18 cellular contexts compared by ENCODE assay signal in genomic region chr13:114155923-114156883, GRCh38. TPM values are rescaled to one million over a fixed set of nuclear protein-coding genes. Genes with fewer than 3 reads are reported as not detected.
DNase-seq lines count a peak whose midpoint lies in the region; ATAC-seq and TF ChIP-seq lines count a peak whose summit lies in the region.
"Had no signal": no experiment of that assay in that cellular context is flagged by ENCODE, and none has a peak within 500 bp of the region (broad histone marks: within the 10 kb centered on the region; RNA-seq: fewer than 3 reads in every experiment).

No MANE protein-coding gene starts in this region.

- peaks cover 16% of the 10 kb centered on the region for H3K4me1 ChIP-seq in PC-9 (replicated peaks; ENCODE audit: insufficient read depth)
- H3K4me1 ChIP-seq: prostate gland had no signal

- no peaks in the 10 kb centered on the region for H3K36me3 ChIP-seq in PC-9 (ENCODE audit: low read depth)
- H3K36me3 ChIP-seq: prostate gland had no signal

- intact Hi-C loops in PC-9 (cut with micrococcal nuclease; ENCODE audit: unreplicated experiment): no loop called here
- intact Hi-C loops in dendritic cell treated with granulocyte-macrophage colony-stimulating factor and Interleukin-4, amounts not matched to agents 40 ng/mL and 50 ng/mL, for 4 days (cut with micrococcal nuclease): no loop called here

- no peaks in the 10 kb centered on the region for H3K36me3 Mint-ChIP-seq in dendritic cell treated with granulocyte-macrophage colony-stimulating factor and Interleukin-4, amounts not matched to agents 40 ng/mL and 50 ng/mL, for 4 days (ENCODE audit: low read depth)
- no peaks in the 10 kb centered on the region for H3K36me3 Mint-ChIP-seq in stimulated activated naive B cell treated with anti-CD40 and anti-IgM and Interleukin-4, amounts not matched to agents 10 μg/mL and 1 μg/mL and 100 μg/mL, for 72 hours

- peak overlapping the region; percentile 72 for H3K27ac Mint-ChIP-seq in dendritic cell treated with granulocyte-macrophage colony-stimulating factor and Interleukin-4, amounts not matched to agents 40 ng/mL and 50 ng/mL, for 4 days
- H3K27ac Mint-ChIP-seq in stimulated activated naive B cell treated with anti-CD40 and anti-IgM and Interleukin-4, amounts not matched to agents 10 μg/mL and 1 μg/mL and 100 μg/mL, for 72 hours: peak overlapping the region; percentile 56

- no peaks in the 10 kb centered on the region for H3K9me2 ChIP-seq in PC-9 (ENCODE audit: insufficient read depth)

- peaks cover 5% of the 10 kb centered on the region; the same call in 1 of the 2 replicates for H3K27me3 ChIP-seq in PC-9 (ENCODE audit: insufficient read depth, low read depth)

- DNase-seq in activated CD8-positive, alpha-beta memory T cell treated with anti-CD3 and anti-CD28 coated beads, Interleukin-2, amount 50 U/mL, for 4 hours: peak; percentile 18
- no peak for DNase-seq in activated CD8-positive, alpha-beta memory T cell treated with anti-CD3 and anti-CD28 coated beads, Interleukin-2, amount 50 U/mL, for 48 hours
- no peak for DNase-seq in PC-9
- DNase-seq in stimulated activated naive B cell treated with anti-CD40 and anti-IgM and Interleukin-4, amounts not matched to agents 10 μg/mL and 1 μg/mL and 100 μg/mL, for 72 hours: no peak
- no peak for DNase-seq in ureter (ENCODE audit: low spot score)
- no peak for DNase-seq in omental fat pad (ENCODE audit: low spot score)
- no peak for DNase-seq in HuH-7 (ENCODE audit: low spot score)
- DNase-seq: activated CD4-positive, alpha-beta T cell treated with anti-CD3 and anti-CD28 coated beads, Interleukin-2, amount 50 U/mL, for 4 hours; amygdala; GM23248; mammary epithelial cell; NCI-H1105; NCI-H226; PC-3; stimulated activated CD4-positive, alpha-beta T cell treated with anti-CD3 and anti-CD28 coated beads, Interleukin-15, amount 100 ng/mL, for 24 hours had no signal

- H3K79me2 ChIP-seq in PC-9 (ENCODE audit: low read depth): no peaks in the 10 kb centered on the region

- H3K27me3 Mint-ChIP-seq in dendritic cell treated with granulocyte-macrophage colony-stimulating factor and Interleukin-4, amounts not matched to agents 40 ng/mL and 50 ng/mL, for 4 days: peaks cover 23% of the 10 kb centered on the region
- peaks cover 0 to 5% of the 10 kb centered on the region in 2 donors for H3K27me3 Mint-ChIP-seq in stimulated activated naive B cell treated with anti-CD40 and anti-IgM and Interleukin-4, amounts not matched to agents 10 μg/mL and 1 μg/mL and 100 μg/mL, for 72 hours

- 0 out of 2 replicates have a peak overlapping the region, but pooled peaks have one; percentile 11 for H3K4me2 ChIP-seq in PC-9

- CTCF ChIA-PET in PC-9 (lab: Charles Lee): no interaction called here

- no peak for ATAC-seq in stimulated activated naive B cell treated with anti-CD40 and anti-IgM and Interleukin-4, amounts not matched to agents 10 μg/mL and 1 μg/mL and 100 μg/mL, for 72 hours (replicated peaks)
- ATAC-seq in omental fat pad (ENCODE audit: low FRiP score): no peak
- ATAC-seq: PC-3 had no signal

- peaks cover 21% of the 10 kb centered on the region for H3F3A ChIP-seq in PC-9 (ENCODE audit: insufficient read depth, low read depth)

- no peak overlapping the region for H2AFZ ChIP-seq in PC-9
- H2AFZ ChIP-seq: GM23248 had no signal

- H3K9me3 ChIP-seq in PC-9 (ENCODE audit: insufficient read depth, low read depth): no peaks in the 10 kb centered on the region
- H3K9me3 ChIP-seq: prostate gland had no signal

- H3K27ac ChIP-seq in PC-9: no peak overlapping the region
- H3K27ac ChIP-seq: GM23248, prostate gland had no signal

- H3K9me3 Mint-ChIP-seq in dendritic cell treated with granulocyte-macrophage colony-stimulating factor and Interleukin-4, amounts not matched to agents 40 ng/mL and 50 ng/mL, for 4 days: peaks cover 9% of the 10 kb centered on the region
- H3K9me3 Mint-ChIP-seq in stimulated activated naive B cell treated with anti-CD40 and anti-IgM and Interleukin-4, amounts not matched to agents 10 μg/mL and 1 μg/mL and 100 μg/mL, for 72 hours: peaks cover 5 to 6% of the 10 kb centered on the region in 2 donors

- no peaks in the 10 kb centered on the region for H4K20me1 ChIP-seq in PC-9 (ENCODE audit: insufficient read depth)

- no peak for TF ChIP-seq CTCF in PC-9 (conservative IDR thresholded peaks at IDR 0.05)
- no peak for TF ChIP-seq CTCF in omental fat pad (IDR thresholded peaks at IDR 0.05)

- H3K4me3 ChIP-seq in PC-9: no peak overlapping the region
- H3K4me3 ChIP-seq: GM23248, prostate gland had no signal

- H3K4me3 Mint-ChIP-seq in dendritic cell treated with granulocyte-macrophage colony-stimulating factor and Interleukin-4, amounts not matched to agents 40 ng/mL and 50 ng/mL, for 4 days: no peak overlapping the region
- H3K4me3 Mint-ChIP-seq in stimulated activated naive B cell treated with anti-CD40 and anti-IgM and Interleukin-4, amounts not matched to agents 10 μg/mL and 1 μg/mL and 100 μg/mL, for 72 hours: peak overlapping the region in 1 of 2 donors; percentile 22

- peaks cover 48% of the 10 kb centered on the region for H3K4me1 Mint-ChIP-seq in dendritic cell treated with granulocyte-macrophage colony-stimulating factor and Interleukin-4, amounts not matched to agents 40 ng/mL and 50 ng/mL, for 4 days (ENCODE audit: low read depth)
- H3K4me1 Mint-ChIP-seq in stimulated activated naive B cell treated with anti-CD40 and anti-IgM and Interleukin-4, amounts not matched to agents 10 μg/mL and 1 μg/mL and 100 μg/mL, for 72 hours: peaks cover 33 to 34% of the 10 kb centered on the region in 2 donors

- POLR2A ChIA-PET in PC-9 (lab: Charles Lee; ENCODE audit: unreplicated experiment): no interaction called here

- no TSS peak for BruUV-seq in PC-9 (replicated peaks; lab: Mats Ljungman, UMichigan)

RNA-seq across cellular contexts. Expression of gene CFAP97D2, which starts 22.9 kb away (rescaled TPM):
- total RNA-seq in PC-9 (2021): not detected in 2 replicates
- total RNA-seq in ureter: not detected
- total RNA-seq in omental fat pad: not detected
- total RNA-seq: dermis microvascular lymphatic vessel endothelial cell, GM23248, mammary epithelial cell, PC-3 had no signal

RNA-seq across cellular contexts. Expression of gene RASA3, which starts 23.8 kb away (rescaled TPM):
- total RNA-seq in PC-9 (2021) (9.7 and 10.0 TPM in 2 replicates), ureter (22.4 TPM), omental fat pad (10 to 100 TPM; 28.1 to 73.4 (median 56.8) TPM)
